2 cellular contexts compared by ENCODE assay signal in the genomic region with DNA sequence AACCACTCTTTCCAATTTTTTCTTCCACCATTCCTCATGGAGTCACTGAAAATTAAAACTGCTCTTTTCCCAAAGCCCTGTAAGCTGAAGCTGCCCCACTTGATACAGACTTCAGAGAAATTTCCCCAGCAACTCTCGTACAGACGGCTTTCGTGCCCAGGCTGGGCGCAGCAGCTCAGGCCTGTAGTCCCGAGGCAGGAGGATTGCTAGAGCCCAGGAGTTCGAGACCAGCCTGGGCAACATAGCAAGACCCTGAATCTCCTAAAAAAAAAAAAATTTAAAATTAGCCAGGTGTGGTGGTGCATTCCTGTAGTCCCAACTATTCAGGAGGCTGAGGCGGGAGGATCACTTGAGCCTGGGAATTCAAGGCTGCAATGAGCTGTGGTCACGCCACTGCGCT.
TF ChIP-seq lines count a peak whose summit lies in the region.

No MANE protein-coding gene starts in this region.

TF ChIP-seq in HEK293, 187 proteins besides CTCF, POLR2A, EP300 and RAD21:
- TF ChIP-seq ZNF121 (tag by site-specific recombination; IDR thresholded peaks at IDR 0.05) (peak; percentile 96), ZNF112 (tag by site-specific recombination; IDR thresholded peaks at IDR 0.05) (no peak), ZNF174 (tag by site-specific recombination; IDR thresholded peaks at IDR 0.05) (no peak)
- TF ChIP-seq, protein P1, sequence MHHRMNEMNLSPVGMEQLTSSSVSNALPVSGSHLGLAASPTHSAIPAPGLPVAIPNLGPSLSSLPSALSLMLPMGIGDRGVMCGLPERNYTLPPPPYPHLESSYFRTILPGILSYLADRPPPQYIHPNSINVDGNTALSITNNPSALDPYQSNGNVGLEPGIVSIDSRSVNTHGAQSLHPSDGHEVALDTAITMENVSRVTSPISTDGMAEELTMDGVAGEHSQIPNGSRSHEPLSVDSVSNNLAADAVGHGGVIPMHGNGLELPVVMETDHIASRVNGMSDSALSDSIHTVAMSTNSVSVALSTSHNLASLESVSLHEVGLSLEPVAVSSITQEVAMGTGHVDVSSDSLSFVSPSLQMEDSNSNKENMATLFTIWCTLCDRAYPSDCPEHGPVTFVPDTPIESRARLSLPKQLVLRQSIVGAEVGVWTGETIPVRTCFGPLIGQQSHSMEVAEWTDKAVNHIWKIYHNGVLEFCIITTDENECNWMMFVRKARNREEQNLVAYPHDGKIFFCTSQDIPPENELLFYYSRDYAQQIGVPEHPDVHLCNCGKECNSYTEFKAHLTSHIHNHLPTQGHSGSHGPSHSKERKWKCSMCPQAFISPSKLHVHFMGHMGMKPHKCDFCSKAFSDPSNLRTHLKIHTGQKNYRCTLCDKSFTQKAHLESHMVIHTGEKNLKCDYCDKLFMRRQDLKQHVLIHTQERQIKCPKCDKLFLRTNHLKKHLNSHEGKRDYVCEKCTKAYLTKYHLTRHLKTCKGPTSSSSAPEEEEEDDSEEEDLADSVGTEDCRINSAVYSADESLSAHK (tag by site-specific recombination; IDR thresholded peaks at IDR 0.05) = peak; percentile 29; the same call in 1 of the 2 replicates

TF ChIP-seq in endothelial cell of umbilical vein, 7 proteins besides CTCF, POLR2A, EP300 and RAD21:
- no peak for TF ChIP-seq FOS (IDR thresholded peaks at IDR 0.05; ENCODE audit: borderline replicate concordance, insufficient read depth, low read length)
- TF ChIP-seq GATA2 (IDR thresholded peaks at IDR 0.05; ENCODE audit: insufficient read depth, insufficient read length, low read depth, low read length) = no peak
- TF ChIP-seq, protein P2, sequence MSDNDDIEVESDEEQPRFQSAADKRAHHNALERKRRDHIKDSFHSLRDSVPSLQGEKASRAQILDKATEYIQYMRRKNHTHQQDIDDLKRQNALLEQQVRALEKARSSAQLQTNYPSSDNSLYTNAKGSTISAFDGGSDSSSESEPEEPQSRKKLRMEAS (IDR thresholded peaks at IDR 0.05; ENCODE audit: insufficient read depth, insufficient read length) = no peak
- no peak for TF ChIP-seq MYC (IDR thresholded peaks at IDR 0.05; ENCODE audit: low read depth, low read length)
- TF ChIP-seq EZH2 (IDR thresholded peaks at IDR 0.05; ENCODE audit: borderline replicate concordance, low read depth, low read length, severe bottlenecking) = no peak
- TF ChIP-seq JUN (IDR thresholded peaks at IDR 0.05; ENCODE audit: borderline replicate concordance, insufficient read depth, insufficient read length, low read depth) = no peak
- TF ChIP-seq POLR2AphosphoS5 (IDR thresholded peaks at IDR 0.05; ENCODE audit: insufficient read depth, low read depth, low read length) = no peak
